ENCODE assay signal across 8 cellular contexts in genomic region chr20:4973330-4974097, GRCh38. TPM values are rescaled to one million over a fixed set of nuclear protein-coding genes. Genes with fewer than 3 reads are reported as not detected.
A peak's percentile ranks its signal among the peaks of the same experiment; 100 is the strongest.
DNase-seq lines count a peak whose midpoint lies in the region; ATAC-seq and FAIRE-seq lines count a peak whose summit lies in the region.

No MANE protein-coding gene starts in this region.

- H3K4me3 ChIP-seq in rectal smooth muscle tissue (ENCODE audit: low read length), result peak overlapping the region; percentile 49

- no peak overlapping the region for H3K9ac ChIP-seq in rectal smooth muscle tissue (ENCODE audit: low read length)

- ATAC-seq in GM21423 (IDR thresholded peaks at IDR 0.05; ENCODE audit: unreplicated experiment), result peak; percentile 79

- H3K27ac ChIP-seq in rectal smooth muscle tissue (ENCODE audit: low read depth, low read length), result no peak overlapping the region

- DNase-seq in Caki2 (ENCODE audit: low read depth) (peak; percentile 96), HS-27A (ENCODE audit: low read depth) (peak; percentile 47), fibroblast of peridontal ligament (ENCODE audit: extremely low read depth) (peak; percentile 87), HTR-8/SVneo (ENCODE audit: insufficient read length, low spot score) (no peak), D341Med (ENCODE audit: low spot score) (no peak)
- DNase-seq in activated CD4-positive, alpha-beta memory T cell treated with anti-CD3 and anti-CD28 coated beads for 36 hours, result peak; percentile 68

- peaks cover 3% of the 10 kb centered on the region for H3K4me1 ChIP-seq in rectal smooth muscle tissue (ENCODE audit: control insufficient read depth, insufficient read depth, low read length)

- H3K4me3 Mint-ChIP-seq in activated CD4-positive, alpha-beta memory T cell treated with anti-CD3 and anti-CD28 coated beads for 36 hours, result peak overlapping the region; percentile 54

- H3K4me1 Mint-ChIP-seq in activated CD4-positive, alpha-beta memory T cell treated with anti-CD3 and anti-CD28 coated beads for 36 hours (ENCODE audit: low read depth), result peaks cover 18% of the 10 kb centered on the region

- POLR2A ChIA-PET in activated CD4-positive, alpha-beta memory T cell treated with anti-CD3 and anti-CD28 coated beads for 36 hours (lab: Charles Lee), result no interaction called here

- H3K9me3 Mint-ChIP-seq in activated CD4-positive, alpha-beta memory T cell treated with anti-CD3 and anti-CD28 coated beads for 36 hours, result no peaks in the 10 kb centered on the region

- FAIRE-seq in HTR-8/SVneo (lab: Jason Lieb, UNC), result no peak

- no peaks in the 10 kb centered on the region for H3K27me3 ChIP-seq in rectal smooth muscle tissue (ENCODE audit: control insufficient read depth, insufficient read depth, low read length)

- in situ Hi-C loops in Caki2 (cut with HindIII; ENCODE audit: low pct_unique_long_range_greater_than_20kb, low sequenced_read_pairs), result no loop called here

- H3K36me3 Mint-ChIP-seq in activated CD4-positive, alpha-beta memory T cell treated with anti-CD3 and anti-CD28 coated beads for 36 hours, result peaks cover 8% of the 10 kb centered on the region

- CTCF ChIA-PET in activated CD4-positive, alpha-beta memory T cell treated with anti-CD3 and anti-CD28 coated beads for 36 hours (lab: Charles Lee), result interaction anchor here (1.1 to 1.5 kb wide), 3 partner anchors 11 to 127 kb away, joined by 4 to 6 read pairs (median 4); no protein-coding TSS in a partner anchor

- no peaks in the 10 kb centered on the region for H3K27me3 Mint-ChIP-seq in activated CD4-positive, alpha-beta memory T cell treated with anti-CD3 and anti-CD28 coated beads for 36 hours

- H3K27ac Mint-ChIP-seq in activated CD4-positive, alpha-beta memory T cell treated with anti-CD3 and anti-CD28 coated beads for 36 hours, result peak overlapping the region; percentile 63

- intact Hi-C loops in activated CD4-positive, alpha-beta memory T cell treated with anti-CD3 and anti-CD28 coated beads for 36 hours (cut with micrococcal nuclease), result loop anchor here (5.0 kb wide), 1 partner anchor 104 kb away; no protein-coding TSS in a partner anchor

- no peaks in the 10 kb centered on the region for H3K36me3 ChIP-seq in rectal smooth muscle tissue (ENCODE audit: control insufficient read depth, insufficient read depth, low read length)

RNA-seq across cellular contexts. Expression of gene SLC23A2, which starts 27.8 kb away (rescaled TPM):
- 13.8 and 14.6 TPM in 2 replicates for total RNA-seq in Caki2 (2014; rRNA removed; shearing (Covaris generic); ENCODE audit: low replicate concordance)
- total RNA-seq in activated CD4-positive, alpha-beta memory T cell treated with anti-CD3 and anti-CD28 coated beads for 36 hours, result 10 to 100 TPM; 14.0 to 14.9 TPM

Comparison
In these comparisons a context has a peak if more than half of its experiments do, and no peak if none do; other contexts are left out.
1. DNase-seq: peak in Caki2 (single experiment), HS-27A (single experiment), activated CD4-positive, alpha-beta memory T cell treated with anti-CD3 and anti-CD28 coated beads for 36 hours (single experiment) and fibroblast of peridontal ligament (single experiment); none in HTR-8/SVneo (single experiment) and D341Med (single experiment).